Comparison of ENCODE assay signal across 1 cellular context in the genomic region with DNA sequence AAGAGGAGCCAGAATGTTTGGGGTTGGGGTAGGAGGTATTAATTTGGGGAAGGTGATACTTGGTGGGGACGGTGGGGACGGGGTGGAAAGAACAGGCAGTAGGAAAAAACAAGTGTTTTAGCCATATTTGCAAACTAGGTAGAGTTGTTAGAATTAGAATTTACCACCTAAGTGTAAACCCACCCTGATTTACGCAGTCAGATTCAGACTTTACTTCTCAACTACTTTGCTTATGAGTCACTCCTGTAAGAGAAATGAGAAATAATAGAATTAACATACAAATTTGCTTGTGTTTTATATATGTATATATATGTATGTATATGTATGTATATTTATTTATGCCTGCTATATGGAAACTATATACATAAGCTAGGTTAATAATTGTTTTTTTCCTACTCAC.
TF ChIP-seq lines count a peak whose summit lies in the region.

No MANE protein-coding gene starts in this region.

TF ChIP-seq in HepG2, 621 proteins besides CTCF, POLR2A, EP300 and RAD21:
- TF ChIP-seq ZNF432 (CRISPR knock-in tag; IDR thresholded peaks at IDR 0.05; ENCODE audit: borderline replicate concordance) = no peak
- TF ChIP-seq HNRNPK (IDR thresholded peaks at IDR 0.05; ENCODE audit: low read depth, low read length, poor library complexity, severe bottlenecking) = peak; percentile 13
